In the genomic region with DNA sequence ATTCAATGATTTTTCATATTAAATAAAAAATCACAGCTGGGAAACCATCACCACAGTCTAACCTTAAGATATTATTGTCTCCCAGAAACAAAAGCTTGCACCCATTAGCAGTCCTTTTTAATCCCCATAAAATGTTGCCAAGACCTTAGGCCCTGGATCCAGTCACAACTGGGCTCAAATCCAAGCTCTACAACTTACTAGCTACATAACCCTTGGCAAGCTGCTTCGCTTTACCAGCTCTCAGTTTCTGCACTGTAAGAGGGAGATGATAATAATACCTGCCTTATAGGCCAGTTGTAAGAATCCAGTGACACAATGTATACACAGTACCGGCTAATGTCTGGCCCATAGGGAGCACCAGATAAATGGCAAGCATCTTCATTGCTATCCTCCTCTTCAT, we compare ENCODE assay signal across 21 cellular contexts.
DNase-seq lines count a peak whose midpoint lies in the region; ATAC-seq, FAIRE-seq and TF ChIP-seq lines count a peak whose summit lies in the region.
"Had no signal": no experiment of that assay in that cellular context is flagged by ENCODE, and none has a peak within 500 bp of the region (broad histone marks: within the 10 kb centered on the region; RNA-seq: fewer than 3 reads in every experiment).

No MANE protein-coding gene starts in this region.

- intact Hi-C loops in sciatic nerve (cut with DNase I) = no loop called here

- DNase-seq in HCEC 1CT (peak; percentile 41), kidney tubule cell (ENCODE audit: low spot score) (peak; percentile 5), sciatic nerve (ENCODE audit: low spot score) (no peak), COLO668 (lab: John Stamatoyannopoulos, UW; ENCODE audit: unreplicated experiment) (no peak), GM12892 (ENCODE audit: insufficient read length) (no peak)
- DNase-seq: ACHN; activated B cell treated with CpG ODN at 0.5 μM for 24 hours; CD4-positive, CD25-positive, alpha-beta regulatory T cell; DMS79 treated with DMSO at 0.1 percent for 48 hours; dorsolateral prefrontal cortex; erythroblast; H9; head of caudate nucleus; mesenchymal stem cell; NCI-H2107 had no signal

- FAIRE-seq in GM12892 (lab: Jason Lieb, UNC) = no peak

- TF ChIP-seq POLR2A in GM12892 (IDR thresholded peaks at IDR 0.05; ENCODE audit: low read depth, low read length) = no peak

- TF ChIP-seq CTCF in 22Rv1 (IDR thresholded peaks at IDR 0.05) = no peak
- TF ChIP-seq CTCF in VCaP (conservative IDR thresholded peaks at IDR 0.05) = no peak

- no peak for ATAC-seq in HG03039 (IDR thresholded peaks at IDR 0.05; ENCODE audit: unreplicated experiment)
- no peak for ATAC-seq in sciatic nerve
- ATAC-seq: stimulated activated effector memory CD8-positive, alpha-beta T cell treated with anti-CD3 and anti-CD28 coated beads, Interleukin-12 subunit alpha, Interleukin-12 subunit beta, amount 100 ng/mL, for 72 hours had no signal

- H3K27ac ChIP-seq in 22Rv1 = peak overlapping the region; percentile 46
- H3K27ac ChIP-seq in VCaP = peak overlapping the region; percentile 51
- H3K27ac ChIP-seq: dorsolateral prefrontal cortex, SJSA1, thyroid gland had no signal

Comparison
In these comparisons a context has a peak if more than half of its experiments do, and no peak if none do; other contexts are left out.
1. DNase-seq: peak in HCEC 1CT (single experiment) and kidney tubule cell (single experiment); none in sciatic nerve (single experiment), COLO668 (single experiment) and GM12892 (single experiment).